3 cellular contexts compared by ENCODE assay signal in the genomic region with DNA sequence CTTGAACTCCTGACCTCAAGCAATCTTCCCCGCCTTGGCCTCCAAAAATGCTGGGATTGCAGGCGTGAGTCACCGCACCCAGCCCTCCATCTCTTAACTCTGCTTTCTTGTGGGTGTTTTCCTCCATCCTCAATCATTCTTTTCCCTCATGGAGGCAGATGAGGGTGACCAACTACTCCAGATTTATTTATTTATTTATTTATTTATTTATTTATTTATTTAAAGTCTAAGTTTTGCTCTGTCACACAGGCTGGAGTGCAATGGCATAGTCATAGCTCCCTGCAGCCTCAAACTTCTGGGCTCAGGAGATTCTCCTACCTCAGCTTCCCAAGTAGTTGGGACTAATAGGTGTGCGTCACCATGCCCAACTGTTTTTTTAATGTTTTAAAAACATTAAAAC.
"Had no signal": no experiment of that assay in that cellular context is flagged by ENCODE, and none has a peak within 500 bp of the region (broad histone marks: within the 10 kb centered on the region; RNA-seq: fewer than 3 reads in every experiment).

No MANE protein-coding gene starts in this region.

- DNase-seq: GDM1, GF-D8 had no signal

- ATAC-seq: GM12878 had no signal

- H3K4me3 ChIP-seq: GM12878 had no signal
